17 cellular contexts compared by ENCODE assay signal in genomic region chr6:154080434-154081189, GRCh38. TPM values are rescaled to one million over a fixed set of nuclear protein-coding genes. Genes with fewer than 3 reads are reported as not detected.
"Had no signal": no experiment of that assay in that cellular context is flagged by ENCODE, and none has a peak within 500 bp of the region (broad histone marks: within the 10 kb centered on the region; RNA-seq: fewer than 3 reads in every experiment).

No MANE protein-coding gene starts in this region.

- H3K4me1 ChIP-seq: colonic mucosa had no signal

- H3K4me3 ChIP-seq: colonic mucosa, mucosa of descending colon, ovary had no signal

- ATAC-seq: activated CD8-positive, alpha-beta T cell treated with anti-CD3 and anti-CD28 coated beads, Interleukin-2, amount 10 ng/mL, durations not matched to agents 7 days and 5 days; esophagus mucosa; mucosa of descending colon; T-cell had no signal

- DNase-seq: activated B cell treated with CpG ODN at 0.5 μM for 24 hours; activated CD4-positive, alpha-beta T cell treated with anti-CD3 and anti-CD28 coated beads for 4 hours; activated CD8-positive, alpha-beta T cell treated with anti-CD3 and anti-CD28 coated beads, Interleukin-2, amount 10 ng/mL, durations not matched to agents 7 days and 5 days; activated naive CD4-positive, alpha-beta T cell treated with Interleukin-2 at 50 U/mL for 16 hours; activated T-cell treated with anti-CD3 and anti-CD28 coated beads, Interleukin-2, amount 50 U/mL, for 24 hours; anterior cingulate cortex; colonic mucosa; mucosa of descending colon; naive B cell; ovary; stimulated activated naive CD4-positive, alpha-beta T cell; T-cell had no signal

- H3K9me3 ChIP-seq: colonic mucosa, mucosa of descending colon, ovary had no signal

- H3K27ac ChIP-seq: colonic mucosa, ovary had no signal

- H3K27me3 ChIP-seq: colonic mucosa, ovary had no signal

- H3K36me3 ChIP-seq: colonic mucosa, ovary had no signal

RNA-seq across cellular contexts. Expression of gene OPRM1, which starts 41.6 kb away (rescaled TPM):
- total RNA-seq: activated B cell treated with CpG ODN at 0.5 μM for 24 hours; activated CD8-positive, alpha-beta T cell treated with anti-CD3 and anti-CD28 coated beads, Interleukin-2, amount 10 ng/mL, durations not matched to agents 7 days and 5 days; activated T-helper 2 cell treated with anti-CD3 and anti-CD28 coated beads, Interferon-gamma antibody, Interleukin-2, Interleukin-4, amounts not matched to agents 10 μg/mL and 5 μg/mL and 100 μg/mL, durations not matched to agents 14 hours and 24 hours and 36 hours; colonic mucosa; esophagus mucosa; kidney epithelial cell; liver; ovary; pulmonary artery endothelial cell; T-cell had no signal
- polyA plus RNA-seq: liver, ovary had no signal
